ENCODE assay signal across 16 cellular contexts in the genomic region with DNA sequence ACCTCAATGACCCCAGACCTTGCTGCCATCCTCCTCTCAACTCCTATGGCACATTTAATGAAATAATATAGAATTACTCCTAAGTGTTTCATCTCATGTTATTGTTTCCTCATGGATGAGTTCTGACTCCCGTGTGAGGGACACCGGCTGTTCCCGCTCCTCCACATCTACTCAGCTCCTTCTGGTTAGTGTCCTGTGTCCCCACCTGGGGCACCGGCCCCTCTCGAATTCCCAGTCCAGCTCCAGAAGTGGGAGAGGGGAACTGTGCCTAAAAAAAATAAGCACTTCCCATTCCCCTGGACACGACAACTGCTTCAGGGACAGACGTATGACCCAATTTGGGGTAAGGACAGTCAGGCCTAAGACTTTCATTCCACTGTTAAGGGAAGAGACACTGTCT. TPM values are rescaled to one million over a fixed set of nuclear protein-coding genes. Genes with fewer than 3 reads are reported as not detected.
DNase-seq lines count a peak whose midpoint lies in the region; ATAC-seq and TF ChIP-seq lines count a peak whose summit lies in the region.
"Had no signal": no experiment of that assay in that cellular context is flagged by ENCODE, and none has a peak within 500 bp of the region (broad histone marks: within the 10 kb centered on the region; RNA-seq: fewer than 3 reads in every experiment).

No MANE protein-coding gene starts in this region.

- H3K9me3 Mint-ChIP-seq in activated CD4-positive, alpha-beta T cell treated with anti-CD3 and anti-CD28 coated beads, Interleukin-2, amount 10 ng/mL, durations not matched to agents 7 days and 5 days = peaks cover 3% of the 10 kb centered on the region
- H3K9me3 Mint-ChIP-seq in T-cell = no peaks in the 10 kb centered on the region
- no peaks in the 10 kb centered on the region for H3K9me3 Mint-ChIP-seq in glutamatergic neuron (ENCODE audit: unreplicated experiment)

- no peaks in the 10 kb centered on the region for H3K36me3 ChIP-seq in effector memory CD4-positive, alpha-beta T cell (ENCODE audit: control insufficient read depth, insufficient read depth, low read length)
- no peaks in the 10 kb centered on the region for H3K36me3 ChIP-seq in spleen
- H3K36me3 ChIP-seq: HAP-1 had no signal

- H3K27me3 ChIP-seq in effector memory CD4-positive, alpha-beta T cell (replicated peaks; ENCODE audit: control insufficient read depth, insufficient read depth, low read length, poor library complexity, severe bottlenecking) = no peaks in the 10 kb centered on the region
- H3K27me3 ChIP-seq in spleen (replicated peaks in 1 of 7) = no peaks in the 10 kb centered on the region
- H3K27me3 ChIP-seq: body of pancreas, SJSA1 had no signal

- 87 to 94% (median 93%) methylated on average over 7 of the region's 7 CpGs for WGBS in spleen, 5 donors

- H3K27ac ChIP-seq in effector memory CD4-positive, alpha-beta T cell (ENCODE audit: insufficient read depth, low read length, poor library complexity, severe bottlenecking) = peak overlapping the region; percentile 70
- H3K27ac ChIP-seq in spleen = peak overlapping the region in 6 of 8 donors; percentile 39 to 85 (median 73)
- H3K27ac ChIP-seq: body of pancreas, SJSA1 had no signal

- no peak for DNase-seq in activated CD4-positive, alpha-beta T cell treated with anti-CD3 and anti-CD28 coated beads, Interleukin-2, amount 10 ng/mL, durations not matched to agents 7 days and 5 days
- no peak for DNase-seq in activated CD4-positive, alpha-beta T cell treated with anti-CD3 and anti-CD28 coated beads, Interleukin-2, amount 50 U/mL, for 4 hours
- DNase-seq in T-cell = no peak
- DNase-seq in effector memory CD4-positive, alpha-beta T cell = no peak
- DNase-seq in spleen = no peak
- DNase-seq in cerebellar nuclear complex (lab: John Stamatoyannopoulos, UW) = no peak
- DNase-seq in NK-92 treated with Interleukin-12 subunit alpha and Interleukin-12 subunit beta, amount 100 ng/mL, for 24 hours (lab: John Stamatoyannopoulos, UW) = no peak
- no peak for DNase-seq in glutamatergic neuron
- DNase-seq: ACHN; body of pancreas; DMS153; NCI-H1105; stimulated activated CD4-positive, alpha-beta T cell treated with anti-CD3 and anti-CD28 coated beads, Interleukin-2, amount 100 ng/mL, for 48 hours had no signal

- CTCF ChIA-PET in activated CD4-positive, alpha-beta T cell treated with anti-CD3 and anti-CD28 coated beads, Interleukin-2, amount 10 ng/mL, durations not matched to agents 7 days and 5 days (lab: Charles Lee) = interaction anchor here (0.8 to 2.6 kb wide), 5 partner anchors 9 to 56 kb away, joined by 3 to 12 read pairs (median 4); no protein-coding TSS in a partner anchor
- CTCF ChIA-PET in T-cell (lab: Charles Lee) = interaction anchor here (0.6 to 3.1 kb wide), 12 partner anchors 10 to 45 kb away, joined by 3 to 22 read pairs (median 4); no protein-coding TSS in a partner anchor

- peak overlapping the region; percentile 55 for H3K4me3 Mint-ChIP-seq in activated CD4-positive, alpha-beta T cell treated with anti-CD3 and anti-CD28 coated beads, Interleukin-2, amount 10 ng/mL, durations not matched to agents 7 days and 5 days
- peak overlapping the region; percentile 59 to 75 (median 69) for H3K4me3 Mint-ChIP-seq in T-cell
- H3K4me3 Mint-ChIP-seq in glutamatergic neuron (ENCODE audit: unreplicated experiment) = no peak overlapping the region

- H3K4me1 ChIP-seq in effector memory CD4-positive, alpha-beta T cell (ENCODE audit: control insufficient read depth, insufficient read depth, low read length, poor library complexity, severe bottlenecking) = peaks cover 84% of the 10 kb centered on the region
- peaks cover 71 to 100% (median 95%) of the 10 kb centered on the region in 6 donors for H3K4me1 ChIP-seq in spleen
- H3K4me1 ChIP-seq: body of pancreas, HAP-1 had no signal

- intact Hi-C loops in spleen (cut with DNase I; ENCODE audit: low total_unique reads) = no loop called here

- H3K9me3 ChIP-seq in effector memory CD4-positive, alpha-beta T cell (ENCODE audit: control insufficient read depth, low read length) = no peaks in the 10 kb centered on the region
- H3K9me3 ChIP-seq in spleen = no peaks in the 10 kb centered on the region
- H3K9me3 ChIP-seq: body of pancreas, HAP-1, SJSA1 had no signal

- POLR2A ChIA-PET in activated CD4-positive, alpha-beta T cell treated with anti-CD3 and anti-CD28 coated beads, Interleukin-2, amount 10 ng/mL, durations not matched to agents 7 days and 5 days (lab: Charles Lee) = no interaction called here
- POLR2A ChIA-PET in T-cell (lab: Charles Lee) = interaction anchor here (0.6 to 1.4 kb wide), 9 partner anchors 9 to 262 kb away, joined by 3 to 8 read pairs (median 3); no protein-coding TSS in a partner anchor

- H3K27ac Mint-ChIP-seq in activated CD4-positive, alpha-beta T cell treated with anti-CD3 and anti-CD28 coated beads, Interleukin-2, amount 10 ng/mL, durations not matched to agents 7 days and 5 days = peak overlapping the region; percentile 88
- peak overlapping the region; percentile 93 to 98 for H3K27ac Mint-ChIP-seq in T-cell
- no peak overlapping the region for H3K27ac Mint-ChIP-seq in glutamatergic neuron (ENCODE audit: unreplicated experiment)

- no peak for TF ChIP-seq POLR2A in spleen (IDR thresholded peaks at IDR 0.05)

- H3K4me3 ChIP-seq in effector memory CD4-positive, alpha-beta T cell (ENCODE audit: insufficient read depth, low read depth, low read length, poor library complexity, severe bottlenecking) = no peak overlapping the region
- peak overlapping the region in 1 of 8 donors; percentile 42 for H3K4me3 ChIP-seq in spleen
- H3K4me3 ChIP-seq: body of pancreas, HAP-1, K562, SJSA1 had no signal

- H3K4me1 Mint-ChIP-seq in activated CD4-positive, alpha-beta T cell treated with anti-CD3 and anti-CD28 coated beads, Interleukin-2, amount 10 ng/mL, durations not matched to agents 7 days and 5 days = peaks cover 96% of the 10 kb centered on the region
- H3K4me1 Mint-ChIP-seq in T-cell (peaks cover 96 to 98% (median 97%) of the 10 kb centered on the region in 3 donors), glutamatergic neuron (ENCODE audit: low read depth, unreplicated experiment) (no peaks in the 10 kb centered on the region)

- H3K27me3 Mint-ChIP-seq in activated CD4-positive, alpha-beta T cell treated with anti-CD3 and anti-CD28 coated beads, Interleukin-2, amount 10 ng/mL, durations not matched to agents 7 days and 5 days = no peaks in the 10 kb centered on the region
- H3K27me3 Mint-ChIP-seq in T-cell = no peaks in the 10 kb centered on the region
- H3K27me3 Mint-ChIP-seq in glutamatergic neuron (ENCODE audit: unreplicated experiment) = no peaks in the 10 kb centered on the region

- ATAC-seq in T-cell (replicated peaks in 1 of 4) = no peak
- ATAC-seq: body of pancreas, K562 had no signal

- no peak for TF ChIP-seq CTCF in spleen (IDR thresholded peaks at IDR 0.05 in 8 of 11, conservative IDR thresholded peaks at IDR 0.05 in 3 of 11)
- no peak for TF ChIP-seq CTCF in glutamatergic neuron (IDR thresholded peaks at IDR 0.05; ENCODE audit: partially characterized antibody, unreplicated experiment)

- H3K36me3 Mint-ChIP-seq in activated CD4-positive, alpha-beta T cell treated with anti-CD3 and anti-CD28 coated beads, Interleukin-2, amount 10 ng/mL, durations not matched to agents 7 days and 5 days (ENCODE audit: low read depth) = peaks cover 55% of the 10 kb centered on the region
- H3K36me3 Mint-ChIP-seq in T-cell (peaks cover 25% of the 10 kb centered on the region), glutamatergic neuron (ENCODE audit: unreplicated experiment) (no peaks in the 10 kb centered on the region)

RNA-seq across cellular contexts. Expression of gene PIP4K2A, which starts 58.3 kb away (rescaled TPM):
- 100 to 1,000 TPM; 161 to 163 TPM for total RNA-seq in activated CD4-positive, alpha-beta T cell treated with anti-CD3 and anti-CD28 coated beads, Interleukin-2, amount 10 ng/mL, durations not matched to agents 7 days and 5 days
- total RNA-seq in T-cell (100 to 1,000 TPM; 129 to 238 (median 160) TPM), spleen (100 to 1,000 TPM in 5 of 7 donors, 10 to 100 TPM in 2; 95.1 to 168 (median 136) TPM), glutamatergic neuron (ENCODE audit: unreplicated experiment) (20.7 TPM)
- 10 to 100 TPM; 30.1 to 35.7 (median 30.6) TPM for polyA plus RNA-seq in spleen
